ENCODE assay signal across 8 cellular contexts in the genomic region with DNA sequence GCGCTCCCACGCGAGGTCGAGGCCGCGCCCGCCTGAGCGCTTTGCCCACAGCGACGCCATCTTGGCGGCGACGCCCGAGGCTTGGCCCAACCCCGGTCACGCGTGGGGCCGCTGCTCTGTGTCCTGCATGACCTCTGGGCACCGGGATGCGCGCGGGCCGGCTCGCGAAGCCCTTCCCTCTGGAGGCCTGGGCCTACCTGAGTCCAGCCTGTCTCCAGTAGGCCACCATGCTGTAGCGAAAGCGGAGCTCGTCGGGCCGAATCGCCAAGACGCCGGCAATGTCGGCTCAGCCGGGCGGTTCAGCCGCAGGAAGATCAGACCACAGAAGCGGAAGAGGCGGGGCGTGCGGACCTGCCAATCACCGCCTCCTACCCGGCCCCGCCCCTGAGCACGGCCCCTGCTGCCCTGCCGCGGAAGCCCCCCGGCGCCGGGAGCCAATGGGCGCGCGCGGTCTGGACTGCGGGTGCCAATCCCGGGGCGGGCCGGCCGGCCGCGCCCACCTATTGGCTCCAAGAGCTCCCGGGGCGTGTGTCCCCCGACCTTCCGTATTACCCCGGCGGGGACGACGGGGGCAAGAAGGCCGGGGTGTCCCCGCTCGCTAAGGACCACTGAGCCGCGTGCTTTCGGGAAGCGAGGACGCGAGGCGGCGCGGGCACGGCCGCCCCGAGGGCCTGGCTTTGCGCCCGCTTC. TPM values are rescaled to one million over a fixed set of nuclear protein-coding genes. Genes with fewer than 3 reads are reported as not detected.
DNase-seq lines count a peak whose midpoint lies in the region; ATAC-seq, FAIRE-seq and TF ChIP-seq lines count a peak whose summit lies in the region.

A gene (minus strand): TSS at position 313 of the 690 bp plus-strand sequence. CDS start 84 bp downstream, at position 229.

- H3K4me3 ChIP-seq in HUES48 (ENCODE audit: low read depth, low read length) = peak within 1 kb of the TSS; percentile 88
- H3K4me3 ChIP-seq in NT2/D1 (ENCODE audit: insufficient read length, low read depth) = peak within 1 kb of the TSS; percentile 96
- peak within 1 kb of the TSS; percentile 84 to 93 (median 89) for H3K4me3 ChIP-seq in H1 (ENCODE audit: extremely low read depth in 1 of 4, insufficient read depth in 2 of 4, low read depth in 3 of 4, low read length in 4 of 4)

- H3K9me3 Mint-ChIP-seq in activated CD8-positive, alpha-beta memory T cell treated with anti-CD3 and anti-CD28 coated beads, Interleukin-2, amount 10 ng/mL, durations not matched to agents 7 days and 5 days (ENCODE audit: low read depth) = no peaks in the 10 kb centered on the region

- FAIRE-seq in H1 (lab: Jason Lieb, UNC) = no peak

- CTCF ChIA-PET in activated CD8-positive, alpha-beta memory T cell treated with anti-CD3 and anti-CD28 coated beads, Interleukin-2, amount 10 ng/mL, durations not matched to agents 7 days and 5 days (lab: Charles Lee) = interaction anchor here (0.8 to 1.6 kb wide), 15 partner anchors 9 to 381 kb away, joined by 3 to 8 read pairs (median 3); a partner anchor contains a TSS
- CTCF ChIA-PET in H1 (lab: Charles Lee; ENCODE audit: partially characterized antibody) = interaction anchor here (0.6 to 2.2 kb wide), 11 partner anchors 17 to 461 kb away, joined by 3 to 8 read pairs (median 4); no protein-coding TSS in a partner anchor

- peak within 1 kb of the TSS; percentile 77 for H3K56ac ChIP-seq in H1 (replicated peaks; ENCODE audit: insufficient read length, low read depth, low read length)

- H3K4ac ChIP-seq in H1 (replicated peaks; ENCODE audit: insufficient read length, low read depth, low read length) = peak within 1 kb of the TSS; percentile 65

- DNase-seq in COLO829 (ENCODE audit: low spot score) = peak; percentile 87
- peak; percentile 90 for DNase-seq in NT2/D1 (ENCODE audit: low read depth, low spot score)
- peak; percentile 97 for DNase-seq in activated CD8-positive, alpha-beta memory T cell treated with anti-CD3 and anti-CD28 coated beads, Interleukin-2, amount 10 ng/mL, durations not matched to agents 7 days and 5 days
- peak; percentile 50 to 94 for DNase-seq in H1 (ENCODE audit: low read depth in 1 of 2, low spot score in 2 of 2)
- peak; percentile 99 for DNase-seq in mesenteric fat pad (ENCODE audit: low spot score)
- peak; percentile 88 for DNase-seq in stimulated activated CD8-positive, alpha-beta memory T cell treated with anti-CD3 and anti-CD28 coated beads, Interleukin-15, amount 100 ng/mL, for 1 hour (ENCODE audit: low read depth)

- peaks cover 9 to 11% of the 10 kb centered on the region in 2 experiments for H4K20me1 ChIP-seq in H1 (replicated peaks in 1 of 2; ENCODE audit: control insufficient read depth in 1 of 2, insufficient read depth in 2 of 2, low read length in 2 of 2)

- peak within 1 kb of the TSS; percentile 84 to 87 for H3K4me2 ChIP-seq in H1 (ENCODE audit: insufficient read depth in 1 of 2, low read depth in 2 of 2, low read length in 2 of 2)

- no peak for TF ChIP-seq RAD21 in H1 (IDR thresholded peaks at IDR 0.05 in 1 of 2, conservative IDR thresholded peaks at IDR 0.05 in 1 of 2; ENCODE audit: low read depth in 2 of 2, low read length in 2 of 2)

- WGBS in H1 (ENCODE audit: extremely low coverage in 1 of 2, insufficient coverage in 1 of 2, insufficient read length in 1 of 2, insufficient replicate concordance in 2 of 2, low coverage in 1 of 2, low lambda C conversion rate in 2 of 2, missing lambda C conversion rate in 1 of 2), 2 experiments = 1% methylated on average over 63 of the region's 86 CpGs; no CpG with 5 or more reads in 1 of the 2 experiments

- peak; percentile 79 to 89 for TF ChIP-seq POLR2A in H1 (IDR thresholded peaks at IDR 0.05; ENCODE audit: control extremely low read depth in 1 of 2, low read depth in 2 of 2, low read length in 2 of 2)

- H3K9me3 ChIP-seq in HUES48 (ENCODE audit: control insufficient read depth, insufficient read depth, low read length) (no peaks in the 10 kb centered on the region), NT2/D1 (ENCODE audit: insufficient read depth, low read length) (no peaks in the 10 kb centered on the region), H1 (ENCODE audit: insufficient read depth in 2 of 2, low read depth in 1 of 2, low read length in 1 of 2) (no peaks in the 10 kb centered on the region)

- peak within 1 kb of the TSS; percentile 81; the same call in 1 of the 2 replicates for H3K18ac ChIP-seq in H1 (ENCODE audit: extremely low read depth, low read length)

- no peak within 1 kb of the TSS for H3K23ac ChIP-seq in H1 (ENCODE audit: insufficient read length)

- peaks cover 2% of the 10 kb centered on the region for H3K79me1 ChIP-seq in H1 (ENCODE audit: low read depth, low read length)

- peaks cover 62% of the 10 kb centered on the region for H3K36me3 Mint-ChIP-seq in activated CD8-positive, alpha-beta memory T cell treated with anti-CD3 and anti-CD28 coated beads, Interleukin-2, amount 10 ng/mL, durations not matched to agents 7 days and 5 days

- H3K27ac ChIP-seq in HUES48 (ENCODE audit: low read depth, low read length) = peak within 1 kb of the TSS; percentile 78
- H3K27ac ChIP-seq in H1 (ENCODE audit: low read depth, low read length) = peak within 1 kb of the TSS; percentile 70

- H3K27ac Mint-ChIP-seq in activated CD8-positive, alpha-beta memory T cell treated with anti-CD3 and anti-CD28 coated beads, Interleukin-2, amount 10 ng/mL, durations not matched to agents 7 days and 5 days = peak within 1 kb of the TSS; percentile 95

- H3K4me1 Mint-ChIP-seq in activated CD8-positive, alpha-beta memory T cell treated with anti-CD3 and anti-CD28 coated beads, Interleukin-2, amount 10 ng/mL, durations not matched to agents 7 days and 5 days = peaks cover 71% of the 10 kb centered on the region

- no peaks in the 10 kb centered on the region for H3K27me3 Mint-ChIP-seq in activated CD8-positive, alpha-beta memory T cell treated with anti-CD3 and anti-CD28 coated beads, Interleukin-2, amount 10 ng/mL, durations not matched to agents 7 days and 5 days

- H3K79me2 ChIP-seq in H1 (ENCODE audit: control insufficient read depth in 1 of 2, insufficient read depth in 2 of 2, low read length in 2 of 2) = peaks cover 6 to 13% of the 10 kb centered on the region in 2 experiments; a peak in 3 of 4 replicates

- no peak within 1 kb of the TSS for H2BK20ac ChIP-seq in H1 (ENCODE audit: low read length)

- no peak within 1 kb of the TSS; the same call in 1 of the 2 replicates for H2BK15ac ChIP-seq in H1 (ENCODE audit: low read length)

- H4K8ac ChIP-seq in H1 (ENCODE audit: extremely low read depth, insufficient read depth, low read length) = peak within 1 kb of the TSS; percentile 99

- peak within 1 kb of the TSS; percentile 79; the same call in 1 of the 2 replicates for H2BK5ac ChIP-seq in H1 (ENCODE audit: low read depth, low read length)

- H2AK5ac ChIP-seq in H1 (ENCODE audit: low read depth, low read length) = no peak within 1 kb of the TSS; the same call in 1 of the 2 replicates

- no peak within 1 kb of the TSS; the same call in 1 of the 2 replicates for H2AFZ ChIP-seq in H1 (ENCODE audit: low read length)

- H3K14ac ChIP-seq in H1 (ENCODE audit: insufficient read length) = no peak within 1 kb of the TSS

- H4K5ac ChIP-seq in H1 (ENCODE audit: insufficient read length, low read depth, low read length) = peak within 1 kb of the TSS; percentile 91

- ATAC-seq in GM21381 (IDR thresholded peaks at IDR 0.05; ENCODE audit: unreplicated experiment) = peak; percentile 95
- peak; percentile 98 for ATAC-seq in activated CD8-positive, alpha-beta memory T cell treated with anti-CD3 and anti-CD28 coated beads, Interleukin-2, amount 10 ng/mL, durations not matched to agents 7 days and 5 days

- H3K23me2 ChIP-seq in H1 (ENCODE audit: low read depth, low read length) = peaks cover 5% of the 10 kb centered on the region

- H3K9ac ChIP-seq in HUES48 (ENCODE audit: low read depth, low read length) (peak within 1 kb of the TSS; percentile 92), NT2/D1 (ENCODE audit: insufficient read length, low read depth) (peak within 1 kb of the TSS; percentile 99), H1 (replicated peaks in 1 of 4; ENCODE audit: extremely low read depth in 1 of 4, low read depth in 3 of 4, low read length in 3 of 4) (peak within 1 kb of the TSS; percentile 64 to 90 (median 88))

- H3K36me3 ChIP-seq in HUES48 (ENCODE audit: control insufficient read depth, insufficient read depth, low read length) (peaks cover 69% of the 10 kb centered on the region), NT2/D1 (ENCODE audit: insufficient read depth, insufficient read length, low read length) (peaks cover 78% of the 10 kb centered on the region), H1 (ENCODE audit: control insufficient read depth in 2 of 4, insufficient read depth in 4 of 4, low read length in 3 of 4) (peaks cover 2 to 59% (median 19%) of the 10 kb centered on the region in 4 experiments; a peak in 5 of 8 replicates)

- no peak for TF ChIP-seq CTCF in H1 (IDR thresholded peaks at IDR 0.05; ENCODE audit: control extremely low read depth in 1 of 3, insufficient read depth in 1 of 3, low read depth in 1 of 3, low read length in 3 of 3)

- no peak for TF ChIP-seq EP300 in H1 (IDR thresholded peaks at IDR 0.05; ENCODE audit: borderline replicate concordance in 1 of 2, low read depth in 2 of 2, low read length in 2 of 2)

- H3K4me1 ChIP-seq in HUES48 (ENCODE audit: control insufficient read depth, insufficient read depth, low read length) = peaks cover 13% of the 10 kb centered on the region
- no peaks in the 10 kb centered on the region for H3K4me1 ChIP-seq in NT2/D1 (ENCODE audit: insufficient read depth, insufficient read length)
- peaks cover 0 to 6% (median 1%) of the 10 kb centered on the region in 4 experiments; a peak in 3 of 7 replicates for H3K4me1 ChIP-seq in H1 (replicated peaks in 1 of 4; ENCODE audit: control insufficient read depth in 3 of 4, insufficient read depth in 4 of 4, low read length in 3 of 4)

- H3K4me3 Mint-ChIP-seq in activated CD8-positive, alpha-beta memory T cell treated with anti-CD3 and anti-CD28 coated beads, Interleukin-2, amount 10 ng/mL, durations not matched to agents 7 days and 5 days = peak within 1 kb of the TSS; percentile 90

- POLR2A ChIA-PET in H1 (lab: Charles Lee; ENCODE audit: partially characterized antibody) = interaction anchor here (0.6 to 3.1 kb wide), 24 partner anchors 9 to 380 kb away, joined by 3 to 28 read pairs (median 4); a partner anchor contains a TSS

- H2BK12ac ChIP-seq in H1 (ENCODE audit: low read depth, low read length) = no peak within 1 kb of the TSS; the same call in 1 of the 2 replicates

- no peak within 1 kb of the TSS for H2BK120ac ChIP-seq in H1 (replicated peaks; ENCODE audit: low read depth, low read length)

- H3K27me3 ChIP-seq in HUES48 (ENCODE audit: control insufficient read depth, insufficient read depth, low read length) = peaks cover 47% of the 10 kb centered on the region
- H3K27me3 ChIP-seq in NT2/D1 (ENCODE audit: insufficient read depth, insufficient read length) = peaks cover 36% of the 10 kb centered on the region
- H3K27me3 ChIP-seq in H1 (replicated peaks in 1 of 4; ENCODE audit: control insufficient read depth in 3 of 4, extremely low read depth in 1 of 4, insufficient read depth in 3 of 4, low read length in 3 of 4) = peaks cover 0 to 9% (median 3%) of the 10 kb centered on the region in 4 experiments; a peak in 2 of 7 replicates

- H4K91ac ChIP-seq in H1 (replicated peaks; ENCODE audit: insufficient read length, low read length) = peak within 1 kb of the TSS; percentile 51

RNA-seq across cellular contexts. Expression of the gene that starts here (rescaled TPM):
- 10 to 100 TPM; 78.3 to 80.8 TPM for total RNA-seq in activated CD8-positive, alpha-beta memory T cell treated with anti-CD3 and anti-CD28 coated beads, Interleukin-2, amount 10 ng/mL, durations not matched to agents 7 days and 5 days
- total RNA-seq in H1 (2021; fragmentation: NEBNext Ultra II Directional; extraction: Animal tissue kit (Norgen Biotek cat#: 25700)) = 45.5 and 47.8 TPM in 2 replicates
- 12.1 and 15.7 TPM in 2 replicates for polyA plus RNA-seq in H1 (2011; rRNA removed)
- 23.4 TPM for polyA plus RNA-seq in H1 (2011; cell fraction: cytosol; rRNA removed)
- 9.1 TPM for polyA plus RNA-seq in H1 (2011; cell fraction: nucleus; rRNA removed)
- 44.3 to 62.7 TPM (median 56.7 TPM) in 4 replicates for polyA plus RNA-seq in H1 (2012, experiment 1 of 2)
- polyA plus RNA-seq in H1 (2012, experiment 2 of 2) = 7.3 TPM
- polyA plus RNA-seq in H1 (2013, experiment 1 of 2) = 55.2 TPM
- 53.9 TPM for polyA plus RNA-seq in H1 (2013, experiment 2 of 2)
- polyA minus RNA-seq in H1 (2011; rRNA and poly(A)+ RNA removed) = 3.9 and 4.2 TPM in 2 replicates
- polyA minus RNA-seq in H1 (2011; cell fraction: cytosol; rRNA and poly(A)+ RNA removed) = 12.0 TPM
- polyA minus RNA-seq in H1 (2011; cell fraction: nucleus; rRNA and poly(A)+ RNA removed) = 14.7 TPM
- total RNA-seq in mesenteric fat pad = 71.3 TPM

Comparison
In these comparisons a context has a peak if more than half of its experiments do, and no peak if none do; other contexts are left out.
1. Peak in every context shown above with its lines: DNase-seq, ATAC-seq, H3K4me3 ChIP-seq and H3K27ac ChIP-seq.